Comparison of ENCODE assay signal across 14 cellular contexts in genomic region chr9:11204521-11204920, GRCh38.
A peak's percentile ranks its signal among the peaks of the same experiment; 100 is the strongest.
DNase-seq lines count a peak whose midpoint lies in the region; ATAC-seq and TF ChIP-seq lines count a peak whose summit lies in the region.
"Had no signal": no experiment of that assay in that cellular context is flagged by ENCODE, and none has a peak within 500 bp of the region (broad histone marks: within the 10 kb centered on the region; RNA-seq: fewer than 3 reads in every experiment).

No MANE protein-coding gene starts in this region.

- H3K9me2 ChIP-seq in PC-3 (replicated peaks; ENCODE audit: low read length), result no peaks in the 10 kb centered on the region

- H3K9me3 ChIP-seq in PC-3 (ENCODE audit: low read length), result no peaks in the 10 kb centered on the region
- no peaks in the 10 kb centered on the region for H3K9me3 ChIP-seq in colonic mucosa
- no peaks in the 10 kb centered on the region for H3K9me3 ChIP-seq in left lung
- H3K9me3 ChIP-seq: BE2C, HAP-1 had no signal

- H3K9ac ChIP-seq in PC-3 (ENCODE audit: low read length), result no peak overlapping the region
- H3K9ac ChIP-seq in colonic mucosa (ENCODE audit: low read depth in 2 of 2, low read length in 2 of 2), result no peak overlapping the region

- H3K36me3 ChIP-seq in PC-3 (ENCODE audit: low read depth, low read length) (no peaks in the 10 kb centered on the region), colonic mucosa (no peaks in the 10 kb centered on the region), left lung (no peaks in the 10 kb centered on the region)
- H3K36me3 ChIP-seq: BE2C, HAP-1 had no signal

- intact Hi-C loops in PC-3 (cut with micrococcal nuclease) (no loop called here), colonic mucosa (cut with DNase I) (no loop called here), left lung (cut with DNase I) (no loop called here)

- no peak overlapping the region for H2AFZ ChIP-seq in PC-3 (ENCODE audit: low read length)

- no peaks in the 10 kb centered on the region for H3K79me2 ChIP-seq in PC-3 (ENCODE audit: low read length)

- no peaks in the 10 kb centered on the region for H3F3A ChIP-seq in PC-3 (ENCODE audit: low read length, unreplicated experiment)

- H3K27me3 ChIP-seq in PC-3 (ENCODE audit: low read length), result no peaks in the 10 kb centered on the region
- H3K27me3 ChIP-seq in colonic mucosa, result no peaks in the 10 kb centered on the region
- H3K27me3 ChIP-seq in left lung, result no peaks in the 10 kb centered on the region
- H3K27me3 ChIP-seq: BE2C had no signal

- ATAC-seq in PC-3 (no peak), left lung (no peak)
- ATAC-seq: CD8-positive, alpha-beta T cell had no signal

- peak; percentile 1 for DNase-seq in A172 (ENCODE audit: low spot score)
- DNase-seq in HT-29 (ENCODE audit: low spot score), result peak; percentile 54
- DNase-seq in PC-3, result peak; percentile 19
- DNase-seq in epithelial cell of esophagus (ENCODE audit: low read depth), result peak; percentile 23
- no peak for DNase-seq in colonic mucosa
- DNase-seq in left lung, result no peak
- no peak for DNase-seq in effector CD8-positive, alpha-beta T cell (lab: John Stamatoyannopoulos, UW)
- DNase-seq: BE2C; CD8-positive, alpha-beta T cell; COR-L47; DMS153; DMS79 treated with DMSO at 0.1 percent for 48 hours; EL had no signal

- no TSS peak for BruUV-seq in PC-3 (replicated peaks; lab: Mats Ljungman, UMichigan)

- H3K27ac ChIP-seq in PC-3 (ENCODE audit: low read length) (no peak overlapping the region), colonic mucosa (no peak overlapping the region), left lung (no peak overlapping the region)

- no peaks in the 10 kb centered on the region for H4K20me1 ChIP-seq in PC-3 (ENCODE audit: low read length)

- CTCF ChIA-PET in PC-3 (lab: Charles Lee), result no interaction called here

- H3K4me3 ChIP-seq in PC-3 (ENCODE audit: low read length), result no peak overlapping the region
- H3K4me3 ChIP-seq in epithelial cell of esophagus (ENCODE audit: low read length), result no peak overlapping the region
- H3K4me3 ChIP-seq in colonic mucosa, result no peak overlapping the region
- H3K4me3 ChIP-seq in left lung, result no peak overlapping the region
- H3K4me3 ChIP-seq: HAP-1 had no signal

- TF ChIP-seq CTCF in PC-3 (conservative IDR thresholded peaks at IDR 0.05; ENCODE audit: low read depth, low read length), result no peak
- TF ChIP-seq CTCF in epithelial cell of esophagus (IDR thresholded peaks at IDR 0.05; ENCODE audit: insufficient read depth, low read depth, low read length, missing control alignments), result no peak
- no peak for TF ChIP-seq CTCF in colonic mucosa (IDR thresholded peaks at IDR 0.05)
- TF ChIP-seq CTCF in left lung (IDR thresholded peaks at IDR 0.05), result no peak

- POLR2A ChIA-PET in PC-3 (lab: Charles Lee; ENCODE audit: unreplicated experiment), result no interaction called here

- H3K4me1 ChIP-seq in PC-3 (ENCODE audit: insufficient read depth, low read length) (no peaks in the 10 kb centered on the region), colonic mucosa (no peaks in the 10 kb centered on the region), left lung (no peaks in the 10 kb centered on the region)
- H3K4me1 ChIP-seq: BE2C, HAP-1 had no signal

- H3K4me2 ChIP-seq in PC-3 (ENCODE audit: low read length), result no peak overlapping the region

Comparison
In these comparisons a context has a peak if more than half of its experiments do, and no peak if none do; other contexts are left out.
1. DNase-seq: peak in A172 (single experiment), HT-29 (single experiment), PC-3 (single experiment) and epithelial cell of esophagus (single experiment); none in colonic mucosa (single experiment), left lung (0 of 2) and effector CD8-positive, alpha-beta T cell (single experiment).